In the genomic region with DNA sequence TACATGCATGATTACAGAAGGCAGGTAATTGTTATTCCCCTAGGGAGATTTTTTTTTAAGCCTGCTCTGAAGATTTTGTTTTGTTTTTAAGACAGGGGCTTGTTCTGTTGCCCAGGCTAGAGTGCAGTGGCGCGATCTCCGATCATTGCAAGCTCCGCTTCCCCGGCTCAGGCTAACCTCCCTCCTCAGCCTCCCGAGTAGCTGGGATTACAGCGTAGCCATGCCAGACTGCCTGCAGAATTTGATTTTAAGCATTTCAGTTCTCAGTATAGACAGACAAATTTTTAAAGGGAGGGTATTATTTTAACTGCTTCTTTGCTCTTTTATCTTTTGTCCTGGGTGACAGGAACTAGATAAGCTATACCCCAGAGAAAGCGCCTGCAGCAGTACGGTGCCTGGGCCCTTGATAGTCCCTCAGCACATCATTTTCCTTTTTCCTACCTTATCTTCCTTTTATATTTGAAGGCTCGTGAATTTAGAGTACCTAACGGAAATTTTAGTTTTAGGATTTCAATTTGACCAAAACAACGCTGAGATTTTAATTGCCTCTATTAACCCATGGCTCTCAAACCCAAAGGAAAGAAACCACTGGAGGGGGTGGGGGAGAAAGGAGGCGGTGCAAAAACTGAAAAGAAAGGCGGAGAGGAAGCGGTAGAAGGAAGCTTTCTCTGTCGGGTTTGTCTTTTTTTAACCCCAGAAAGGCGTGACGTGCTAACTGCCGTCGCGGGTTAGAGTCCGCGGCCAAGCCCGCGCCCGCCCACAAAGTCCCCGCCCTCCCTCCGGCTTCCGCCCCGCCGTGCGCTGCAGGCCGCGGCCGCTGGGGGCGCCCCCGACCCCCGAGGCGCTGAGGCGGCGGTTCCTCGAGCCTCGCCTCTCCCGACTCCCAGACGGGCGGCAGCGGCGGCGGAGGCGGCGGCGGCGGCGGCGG, we compare ENCODE assay signal across 8 cellular contexts. TPM values are rescaled to one million over a fixed set of nuclear protein-coding genes. Genes with fewer than 3 reads are reported as not detected.
DNase-seq lines count a peak whose midpoint lies in the region; ATAC-seq, FAIRE-seq and TF ChIP-seq lines count a peak whose summit lies in the region.

Gene EEIG2 (plus strand): TSS at position 886 of the 928 bp plus-strand sequence. CDS start 329 bp downstream, outside the sequence.

- no peaks in the 10 kb centered on the region for H3K9me3 Mint-ChIP-seq in activated T-cell treated with anti-CD3 and anti-CD28 coated beads, Interleukin-2, amount 50 U/mL, for 72 hours
- no peaks in the 10 kb centered on the region for H3K9me3 Mint-ChIP-seq in nephron

- TF ChIP-seq RAD21 in Ishikawa (IDR thresholded peaks at IDR 0.05; ENCODE audit: low read depth): no peak; the same call in 1 of the 2 replicates

- H3K79me2 ChIP-seq in DOHH2 (ENCODE audit: control insufficient read depth, low read length): peaks cover 40% of the 10 kb centered on the region

- H3K4me3 ChIP-seq in DOHH2 (ENCODE audit: low read length): peak within 1 kb of the TSS; percentile 93
- H3K4me3 ChIP-seq in fibroblast of pulmonary artery (replicated peaks; ENCODE audit: low read depth, low read length): peak within 1 kb of the TSS; percentile 79

- no peaks in the 10 kb centered on the region for H3K9me2 ChIP-seq in DOHH2 (replicated peaks; ENCODE audit: control insufficient read depth, low read length)

- peak; percentile 73 for DNase-seq in RCC 7860 (ENCODE audit: low spot score)
- DNase-seq in activated T-cell treated with anti-CD3 and anti-CD28 coated beads, Interleukin-2, amount 50 U/mL, for 72 hours: peak; percentile 88 to 94
- DNase-seq in fibroblast of pulmonary artery (ENCODE audit: low read depth): peak; percentile 89
- peak; percentile 83 for DNase-seq in stimulated activated naive CD4-positive, alpha-beta T cell treated with Interleukin-2 at 50 U/mL for 16 hours (lab: John Stamatoyannopoulos, UW)

- peaks cover 33% of the 10 kb centered on the region for H3K4me1 Mint-ChIP-seq in activated T-cell treated with anti-CD3 and anti-CD28 coated beads, Interleukin-2, amount 50 U/mL, for 72 hours (ENCODE audit: low read depth)
- H3K4me1 Mint-ChIP-seq in nephron: peaks cover 10% of the 10 kb centered on the region

- peak; percentile 78 for ATAC-seq in GM21717 (IDR thresholded peaks at IDR 0.05; ENCODE audit: unreplicated experiment)
- ATAC-seq in activated T-cell treated with anti-CD3 and anti-CD28 coated beads, Interleukin-2, amount 50 U/mL, for 72 hours (replicated peaks in 1 of 2): peak; percentile 82 to 86

- H3K9me3 ChIP-seq in DOHH2 (ENCODE audit: control insufficient read depth, insufficient read depth, low read length): no peaks in the 10 kb centered on the region

- peak within 1 kb of the TSS; percentile 93 to 97 for H3K4me3 Mint-ChIP-seq in activated T-cell treated with anti-CD3 and anti-CD28 coated beads, Interleukin-2, amount 50 U/mL, for 72 hours
- H3K4me3 Mint-ChIP-seq in nephron: peak within 1 kb of the TSS; percentile 88 to 98 (median 97)

- peaks cover 54% of the 10 kb centered on the region for H3K4me1 ChIP-seq in DOHH2 (ENCODE audit: control insufficient read depth, low read length)

- peak within 1 kb of the TSS; percentile 98 for H3K4me2 ChIP-seq in DOHH2 (ENCODE audit: low read length)

- peak; percentile 55 for TF ChIP-seq CTCF in DOHH2 (IDR thresholded peaks at IDR 0.05; ENCODE audit: low read depth, low read length, poor library complexity, severe bottlenecking)
- peak; percentile 13 for TF ChIP-seq CTCF in fibroblast of pulmonary artery (IDR thresholded peaks at IDR 0.05; ENCODE audit: low read length, missing control alignments)
- TF ChIP-seq CTCF in nephron (IDR thresholded peaks at IDR 0.05; ENCODE audit: unreplicated experiment in 3 of 3): peak; percentile 83 to 89 (median 84)

- H3K27me3 Mint-ChIP-seq in activated T-cell treated with anti-CD3 and anti-CD28 coated beads, Interleukin-2, amount 50 U/mL, for 72 hours (ENCODE audit: low read depth): no peaks in the 10 kb centered on the region
- no peaks in the 10 kb centered on the region for H3K27me3 Mint-ChIP-seq in nephron (ENCODE audit: low read depth)

- H3F3A ChIP-seq in DOHH2 (ENCODE audit: control insufficient read depth, insufficient read depth): peaks cover 26% of the 10 kb centered on the region

- H3K27ac Mint-ChIP-seq in activated T-cell treated with anti-CD3 and anti-CD28 coated beads, Interleukin-2, amount 50 U/mL, for 72 hours: peak within 1 kb of the TSS; percentile 91
- peak within 1 kb of the TSS; percentile 88 to 97 (median 96) for H3K27ac Mint-ChIP-seq in nephron

- no peaks in the 10 kb centered on the region for H3K36me3 ChIP-seq in DOHH2 (ENCODE audit: control insufficient read depth, low read length)

- H3K27ac ChIP-seq in DOHH2 (ENCODE audit: low read depth, low read length): peak within 1 kb of the TSS; percentile 86

- FAIRE-seq in RCC 7860 (lab: Jason Lieb, UNC): peak; percentile 18

- TF ChIP-seq EP300 in Ishikawa (IDR thresholded peaks at IDR 0.05; ENCODE audit: borderline replicate concordance): no peak

- no peaks in the 10 kb centered on the region for H3K27me3 ChIP-seq in DOHH2 (ENCODE audit: control insufficient read depth, low read length)

- peaks cover 0 to 1% of the 10 kb centered on the region in 2 donors for H3K36me3 Mint-ChIP-seq in activated T-cell treated with anti-CD3 and anti-CD28 coated beads, Interleukin-2, amount 50 U/mL, for 72 hours (ENCODE audit: insufficient read depth in 2 of 2)
- H3K36me3 Mint-ChIP-seq in nephron (ENCODE audit: low read depth): no peaks in the 10 kb centered on the region

- no peaks in the 10 kb centered on the region for H4K20me1 ChIP-seq in DOHH2 (ENCODE audit: control insufficient read depth, insufficient read depth, low read depth, low read length)

TF ChIP-seq in Ishikawa, 13 proteins besides CTCF, POLR2A, EP300 and RAD21:
- TF ChIP-seq ZBTB7A (IDR thresholded peaks at IDR 0.05; ENCODE audit: low read depth): peak; percentile 63; the same call in 1 of the 2 replicates
- TF ChIP-seq TEAD4 (IDR thresholded peaks at IDR 0.05): no peak
- TF ChIP-seq CREB1 (IDR thresholded peaks at IDR 0.05; ENCODE audit: low read depth): peak; percentile 45; the same call in 1 of the 2 replicates
- peak; percentile 51; the same call in 1 of the 2 replicates for TF ChIP-seq MAX (IDR thresholded peaks at IDR 0.05)
- no peak for TF ChIP-seq EGR1 (IDR thresholded peaks at IDR 0.05)
- TF ChIP-seq FOXM1 (IDR thresholded peaks at IDR 0.05; ENCODE audit: borderline replicate concordance, low read depth): no peak

RNA-seq across cellular contexts. Expression of gene EEIG2, which starts in this region (rescaled TPM):
- total RNA-seq in activated T-cell treated with anti-CD3 and anti-CD28 coated beads, Interleukin-2, amount 50 U/mL, for 72 hours: 1 to 10 TPM; 8.9 to 9.9 TPM

Comparison
In these comparisons a context has a peak if more than half of its experiments do, and no peak if none do; other contexts are left out.
1. Peak in every context shown above with its lines: DNase-seq, ATAC-seq, H3K4me3 ChIP-seq and H3K27ac ChIP-seq.
2. CTCF ChIP-seq: peak in every context shown above with its lines; median percentile 84 in nephron; 55 in DOHH2; 13 in fibroblast of pulmonary artery.